ENCODE assay signal across 1 cellular context in genomic region chr1:52404116-52404974, GRCh38.
A peak's percentile ranks its signal among the peaks of the same experiment; 100 is the strongest.
TF ChIP-seq lines count a peak whose summit lies in the region.

Gene ORC1 (minus strand): TSS chr1:52404423. CDS start chr1:52402223, 2,200 bp downstream.
Gene PRPF38A (plus strand): TSS chr1:52404602. CDS start chr1:52404750, 148 bp downstream.

TF ChIP-seq in HepG2, 621 proteins besides CTCF, POLR2A, EP300 and RAD21 (continued from another document and continues in another):
- TF ChIP-seq MLXIP (CRISPR knock-in tag; IDR thresholded peaks at IDR 0.05; ENCODE audit: borderline replicate concordance) (no peak), ETV6 (CRISPR knock-in tag; conservative IDR thresholded peaks at IDR 0.05) (no peak), FOXK2 (IDR thresholded peaks at IDR 0.05) (no peak), GPBP1L1 (CRISPR knock-in tag; IDR thresholded peaks at IDR 0.05) (no peak), HNRNPL (IDR thresholded peaks at IDR 0.05; ENCODE audit: low read depth, low read length) (no peak), SIN3A (IDR thresholded peaks at IDR 0.05; ENCODE audit: borderline replicate concordance, low read depth, low read length) (peak; percentile 96), ZNF337 (CRISPR knock-in tag; IDR thresholded peaks at IDR 0.05; ENCODE audit: borderline replicate concordance, low read depth) (no peak), ZNF20 (CRISPR knock-in tag; IDR thresholded peaks at IDR 0.05) (no peak), ZNF772 (CRISPR knock-in tag; IDR thresholded peaks at IDR 0.05) (no peak), KDM5B (CRISPR knock-in tag; IDR thresholded peaks at IDR 0.05; ENCODE audit: borderline replicate concordance) (peak; percentile 53; the same call in 1 of the 2 replicates), RCOR2 (CRISPR knock-in tag; IDR thresholded peaks at IDR 0.05) (no peak), ZNF446 (CRISPR knock-in tag; IDR thresholded peaks at IDR 0.05) (no peak), CBFB (CRISPR knock-in tag; IDR thresholded peaks at IDR 0.05) (0 out of 2 replicates have a peak, but pooled peaks have one; percentile 25), ZNF720 (CRISPR knock-in tag; IDR thresholded peaks at IDR 0.05) (no peak), ZFP36 (IDR thresholded peaks at IDR 0.05; ENCODE audit: borderline replicate concordance, low read depth, low read length, partially characterized antibody) (no peak), ZMYM4 (CRISPR knock-in tag; IDR thresholded peaks at IDR 0.05) (peak; percentile 87), DMAP1 (CRISPR knock-in tag; IDR thresholded peaks at IDR 0.05) (peak; percentile 75; the same call in 1 of the 2 replicates), ATF1 (CRISPR knock-in tag; IDR thresholded peaks at IDR 0.05) (peak; percentile 97), ZNF749 (CRISPR knock-in tag; IDR thresholded peaks at IDR 0.05; ENCODE audit: borderline replicate concordance) (peak; percentile 45; the same call in 1 of the 2 replicates), ARID4A (CRISPR knock-in tag; IDR thresholded peaks at IDR 0.05; ENCODE audit: borderline replicate concordance) (peak; percentile 96), ZNF253 (CRISPR knock-in tag; IDR thresholded peaks at IDR 0.05; ENCODE audit: borderline replicate concordance) (no peak), ARID5B (CRISPR knock-in tag; IDR thresholded peaks at IDR 0.05) (peak; percentile 71), ZNF891 (CRISPR knock-in tag; IDR thresholded peaks at IDR 0.05) (no peak), ZBTB42 (CRISPR knock-in tag; IDR thresholded peaks at IDR 0.05) (no peak), U2AF2 (IDR thresholded peaks at IDR 0.05; ENCODE audit: low read depth, low read length) (no peak), HCFC1 (IDR thresholded peaks at IDR 0.05; ENCODE audit: low read depth, low read length) (peak; percentile 22; the same call in 1 of the 2 replicates), ATF4 (CRISPR knock-in tag; IDR thresholded peaks at IDR 0.05) (peak in 1 of 2 experiments; percentile 43; a peak in 1 of 4 replicates), ZNF773 (CRISPR knock-in tag; IDR thresholded peaks at IDR 0.05; ENCODE audit: borderline replicate concordance) (no peak), ZNF569 (CRISPR knock-in tag; IDR thresholded peaks at IDR 0.05; ENCODE audit: borderline replicate concordance) (no peak), ZKSCAN8 (CRISPR knock-in tag; IDR thresholded peaks at IDR 0.05; ENCODE audit: borderline replicate concordance) (peak; percentile 70; the same call in 1 of the 2 replicates), RFX3 (CRISPR knock-in tag; IDR thresholded peaks at IDR 0.05) (no peak), TCF12 (IDR thresholded peaks at IDR 0.05) (no peak), TCF12 (CRISPR knock-in tag; IDR thresholded peaks at IDR 0.05) (no peak), PITX1 (CRISPR knock-in tag; IDR thresholded peaks at IDR 0.05) (0 out of 2 replicates have a peak, but pooled peaks have one; percentile 1), ZNF770 (CRISPR knock-in tag; IDR thresholded peaks at IDR 0.05) (0 out of 2 replicates have a peak, but pooled peaks have one; percentile 7), ZNF24 (IDR thresholded peaks at IDR 0.05) (no peak)
- TF ChIP-seq, protein P1, sequence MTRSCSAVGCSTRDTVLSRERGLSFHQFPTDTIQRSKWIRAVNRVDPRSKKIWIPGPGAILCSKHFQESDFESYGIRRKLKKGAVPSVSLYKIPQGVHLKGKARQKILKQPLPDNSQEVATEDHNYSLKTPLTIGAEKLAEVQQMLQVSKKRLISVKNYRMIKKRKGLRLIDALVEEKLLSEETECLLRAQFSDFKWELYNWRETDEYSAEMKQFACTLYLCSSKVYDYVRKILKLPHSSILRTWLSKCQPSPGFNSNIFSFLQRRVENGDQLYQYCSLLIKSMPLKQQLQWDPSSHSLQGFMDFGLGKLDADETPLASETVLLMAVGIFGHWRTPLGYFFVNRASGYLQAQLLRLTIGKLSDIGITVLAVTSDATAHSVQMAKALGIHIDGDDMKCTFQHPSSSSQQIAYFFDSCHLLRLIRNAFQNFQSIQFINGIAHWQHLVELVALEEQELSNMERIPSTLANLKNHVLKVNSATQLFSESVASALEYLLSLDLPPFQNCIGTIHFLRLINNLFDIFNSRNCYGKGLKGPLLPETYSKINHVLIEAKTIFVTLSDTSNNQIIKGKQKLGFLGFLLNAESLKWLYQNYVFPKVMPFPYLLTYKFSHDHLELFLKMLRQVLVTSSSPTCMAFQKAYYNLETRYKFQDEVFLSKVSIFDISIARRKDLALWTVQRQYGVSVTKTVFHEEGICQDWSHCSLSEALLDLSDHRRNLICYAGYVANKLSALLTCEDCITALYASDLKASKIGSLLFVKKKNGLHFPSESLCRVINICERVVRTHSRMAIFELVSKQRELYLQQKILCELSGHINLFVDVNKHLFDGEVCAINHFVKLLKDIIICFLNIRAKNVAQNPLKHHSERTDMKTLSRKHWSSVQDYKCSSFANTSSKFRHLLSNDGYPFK (CRISPR knock-in tag; IDR thresholded peaks at IDR 0.05; ENCODE audit: borderline replicate concordance), result peak; percentile 89
- TF ChIP-seq, protein P2, sequence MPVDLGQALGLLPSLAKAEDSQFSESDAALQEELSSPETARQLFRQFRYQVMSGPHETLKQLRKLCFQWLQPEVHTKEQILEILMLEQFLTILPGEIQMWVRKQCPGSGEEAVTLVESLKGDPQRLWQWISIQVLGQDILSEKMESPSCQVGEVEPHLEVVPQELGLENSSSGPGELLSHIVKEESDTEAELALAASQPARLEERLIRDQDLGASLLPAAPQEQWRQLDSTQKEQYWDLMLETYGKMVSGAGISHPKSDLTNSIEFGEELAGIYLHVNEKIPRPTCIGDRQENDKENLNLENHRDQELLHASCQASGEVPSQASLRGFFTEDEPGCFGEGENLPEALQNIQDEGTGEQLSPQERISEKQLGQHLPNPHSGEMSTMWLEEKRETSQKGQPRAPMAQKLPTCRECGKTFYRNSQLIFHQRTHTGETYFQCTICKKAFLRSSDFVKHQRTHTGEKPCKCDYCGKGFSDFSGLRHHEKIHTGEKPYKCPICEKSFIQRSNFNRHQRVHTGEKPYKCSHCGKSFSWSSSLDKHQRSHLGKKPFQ (CRISPR knock-in tag; IDR thresholded peaks at IDR 0.05; ENCODE audit: insufficient replicate concordance), result no peak
- TF ChIP-seq, protein P3, sequence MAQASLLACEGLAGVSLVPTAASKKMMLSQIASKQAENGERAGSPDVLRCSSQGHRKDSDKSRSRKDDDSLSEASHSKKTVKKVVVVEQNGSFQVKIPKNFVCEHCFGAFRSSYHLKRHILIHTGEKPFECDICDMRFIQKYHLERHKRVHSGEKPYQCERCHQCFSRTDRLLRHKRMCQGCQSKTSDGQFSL (CRISPR knock-in tag; IDR thresholded peaks at IDR 0.05), result no peak
